Comparison of ENCODE assay signal across 10 cellular contexts in the genomic region with DNA sequence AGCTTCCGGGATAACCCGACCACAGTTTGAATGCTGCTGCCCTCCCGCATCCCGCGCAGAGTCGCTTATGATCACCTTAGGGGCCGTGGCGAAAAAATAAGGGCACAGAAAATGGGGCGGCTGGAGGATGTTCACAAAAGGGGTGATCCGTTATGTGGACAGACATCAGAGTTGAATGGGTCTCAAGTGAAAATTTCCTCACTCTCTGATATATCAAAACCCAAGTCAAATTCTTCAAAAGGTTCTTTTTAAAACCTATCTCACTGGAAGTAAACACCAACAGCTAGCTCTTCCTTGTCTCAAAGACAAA. TPM values are rescaled to one million over a fixed set of nuclear protein-coding genes. Genes with fewer than 3 reads are reported as not detected.
DNase-seq lines count a peak whose midpoint lies in the region; ATAC-seq and TF ChIP-seq lines count a peak whose summit lies in the region.
"Had no signal": no experiment of that assay in that cellular context is flagged by ENCODE, and none has a peak within 500 bp of the region (broad histone marks: within the 10 kb centered on the region; RNA-seq: fewer than 3 reads in every experiment).

No MANE protein-coding gene starts in this region.

- ATAC-seq in GM18498 (IDR thresholded peaks at IDR 0.05; ENCODE audit: unreplicated experiment) (peak; percentile 15), HG03095 (IDR thresholded peaks at IDR 0.05; ENCODE audit: unreplicated experiment) (no peak)

- H3K4me3 ChIP-seq in fibroblast of mammary gland (ENCODE audit: control insufficient read depth, low read depth, low read length), result peak overlapping the region; percentile 73

- TF ChIP-seq CTCF in fibroblast of mammary gland (conservative IDR thresholded peaks at IDR 0.05; ENCODE audit: control insufficient read depth, insufficient read depth, low read depth, low read length), result no peak

- 0 out of 2 replicates have a peak, but pooled peaks have one; percentile 5 for TF ChIP-seq POLR2A in Raji (IDR thresholded peaks at IDR 0.05; ENCODE audit: insufficient read depth, low read depth, low read length)

- CTCF ChIA-PET in HEK293T (lab: Yijun Ruan, JAX), result interaction anchor here (0.8 to 1.4 kb wide), 2 partner anchors 8 to 20 kb away, joined by 3 to 6 read pairs; no protein-coding TSS in a partner anchor

- no peak for DNase-seq in fibroblast of mammary gland (ENCODE audit: low read depth)
- DNase-seq in renal cortical epithelial cell (ENCODE audit: low read depth), result peak; percentile 9
- DNase-seq in HEK293T (ENCODE audit: extremely low spot score), result no peak
- no peak for DNase-seq in NCI-H2029 treated with DMSO at 0.1 percent for 48 hours (lab: John Stamatoyannopoulos, UW)
- no peak for DNase-seq in nucleus accumbens (lab: John Stamatoyannopoulos, UW)

- POLR2A ChIA-PET in HEK293T (lab: Yijun Ruan, JAX), result interaction anchor here (0.6 kb wide), 1 partner anchor 632 kb away, joined by 3 read pairs; no protein-coding TSS in a partner anchor

TF ChIP-seq in HEK293T, 16 proteins besides CTCF, POLR2A, EP300 and RAD21:
- TF ChIP-seq SUZ12 (IDR thresholded peaks at IDR 0.05) (no peak), ELF4 (IDR thresholded peaks at IDR 0.05) (no peak), L3MBTL2 (conservative IDR thresholded peaks at IDR 0.05) (no peak; the same call in none of the 2 replicates), FOXK2 (IDR thresholded peaks at IDR 0.05) (no peak), NFRKB (IDR thresholded peaks at IDR 0.05) (no peak), FOXA1 (IDR thresholded peaks at IDR 0.05) (no peak), FOXM1 (IDR thresholded peaks at IDR 0.05; ENCODE audit: borderline replicate concordance) (no peak), TARDBP (IDR thresholded peaks at IDR 0.05) (no peak), LEF1 (IDR thresholded peaks at IDR 0.05; ENCODE audit: borderline replicate concordance) (no peak), HDGF (IDR thresholded peaks at IDR 0.05; ENCODE audit: borderline replicate concordance) (no peak), BHLHE40 (IDR thresholded peaks at IDR 0.05; ENCODE audit: borderline replicate concordance) (no peak), SP1 (IDR thresholded peaks at IDR 0.05) (no peak), ZNF384 (IDR thresholded peaks at IDR 0.05) (no peak), CTBP1 (IDR thresholded peaks at IDR 0.05; ENCODE audit: borderline replicate concordance) (no peak), ARNT (IDR thresholded peaks at IDR 0.05) (no peak)
- TF ChIP-seq, protein P1, sequence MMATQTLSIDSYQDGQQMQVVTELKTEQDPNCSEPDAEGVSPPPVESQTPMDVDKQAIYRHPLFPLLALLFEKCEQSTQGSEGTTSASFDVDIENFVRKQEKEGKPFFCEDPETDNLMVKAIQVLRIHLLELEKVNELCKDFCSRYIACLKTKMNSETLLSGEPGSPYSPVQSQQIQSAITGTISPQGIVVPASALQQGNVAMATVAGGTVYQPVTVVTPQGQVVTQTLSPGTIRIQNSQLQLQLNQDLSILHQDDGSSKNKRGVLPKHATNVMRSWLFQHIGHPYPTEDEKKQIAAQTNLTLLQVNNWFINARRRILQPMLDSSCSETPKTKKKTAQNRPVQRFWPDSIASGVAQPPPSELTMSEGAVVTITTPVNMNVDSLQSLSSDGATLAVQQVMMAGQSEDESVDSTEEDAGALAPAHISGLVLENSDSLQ (IDR thresholded peaks at IDR 0.05), result no peak

RNA-seq across cellular contexts. Expression of a gene that starts 0.4 kb away (rescaled TPM):
- 15.3 and 27.0 TPM in 2 replicates for total RNA-seq in renal cortical epithelial cell

RNA-seq across cellular contexts. Expression of a gene that starts 36.9 kb away (rescaled TPM):
- 0.10 TPM in 1 of 2 replicates, not detected in the other for total RNA-seq in renal cortical epithelial cell
- total RNA-seq: glomerular endothelial cell, HT1080 had no signal
